In the genomic region with DNA sequence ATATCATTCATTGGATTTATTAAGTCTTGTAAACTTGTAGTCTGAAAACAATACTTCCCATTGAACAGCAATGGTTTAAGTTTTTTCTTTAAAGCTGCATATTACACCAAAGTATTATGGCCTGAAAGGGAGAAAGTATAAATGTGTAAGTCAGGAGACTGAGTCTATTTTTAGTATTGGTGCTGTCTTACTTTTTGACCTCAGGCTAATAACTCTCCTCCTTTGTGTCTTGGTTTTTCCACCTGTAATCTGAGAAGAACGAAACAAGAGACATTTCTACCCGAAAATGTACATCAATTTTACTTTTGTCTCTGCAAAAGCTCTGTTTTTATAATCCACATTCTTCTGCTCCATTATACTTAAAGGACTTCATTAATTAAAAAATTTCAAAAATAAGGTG, we compare ENCODE assay signal across 31 cellular contexts.
"Had no signal": no experiment of that assay in that cellular context is flagged by ENCODE, and none has a peak within 500 bp of the region (broad histone marks: within the 10 kb centered on the region; RNA-seq: fewer than 3 reads in every experiment).

No MANE protein-coding gene starts in this region.

- H3K4me3 Mint-ChIP-seq: activated CD4-positive, alpha-beta memory T cell treated with anti-CD3 and anti-CD28 coated beads for 36 hours; activated CD4-positive, alpha-beta T cell treated with anti-CD3 and anti-CD28 coated beads for 36 hours; activated CD4-positive, alpha-beta T cell treated with anti-CD3 and anti-CD28 coated beads, Interleukin-2, amount 10 ng/mL, durations not matched to agents 24 days and 14 days; activated CD8-positive, alpha-beta memory T cell treated with anti-CD3 and anti-CD28 coated beads, Interleukin-2, amount 10 ng/mL, durations not matched to agents 7 days and 5 days; activated CD8-positive, alpha-beta T cell treated with anti-CD3 and anti-CD28 coated beads, Interleukin-2, amount 10 ng/mL, durations not matched to agents 7 days and 5 days; activated naive CD4-positive, alpha-beta T cell treated with anti-CD3 and anti-CD28 coated beads for 36 hours; activated naive CD4-positive, alpha-beta T cell treated with anti-CD3 and anti-CD28 coated beads, Interleukin-2, amount 50 U/mL, for 24 hours; activated naive CD8-positive, alpha-beta T cell treated with anti-CD3 and anti-CD28 coated beads for 36 hours; activated naive CD8-positive, alpha-beta T cell treated with anti-CD3 and anti-CD28 coated beads, Interleukin-2, amount 50 U/mL, for 24 hours; activated T-helper 1 cell treated with anti-CD3 and anti-CD28 coated beads, Interleukin-12 subunit alpha, Interleukin-12 subunit beta, Interleukin-2, Interleukin-4 antibody, amounts not matched to agents 30 ng/mL and 10 ng/mL and 1 ng/mL, durations not matched to agents 14 hours and 24 hours and 36 hours; effector memory CD8-positive, alpha-beta T cell had no signal

- H3K9me3 Mint-ChIP-seq: activated CD4-positive, alpha-beta memory T cell treated with anti-CD3 and anti-CD28 coated beads for 36 hours; activated CD4-positive, alpha-beta T cell treated with anti-CD3 and anti-CD28 coated beads, Interleukin-2, amount 10 ng/mL, durations not matched to agents 24 days and 14 days; activated naive CD4-positive, alpha-beta T cell treated with anti-CD3 and anti-CD28 coated beads for 36 hours; activated naive CD4-positive, alpha-beta T cell treated with anti-CD3 and anti-CD28 coated beads, Interleukin-2, amount 50 U/mL, for 24 hours; activated naive CD8-positive, alpha-beta T cell treated with anti-CD3 and anti-CD28 coated beads for 36 hours; activated naive CD8-positive, alpha-beta T cell treated with anti-CD3 and anti-CD28 coated beads, Interleukin-2, amount 50 U/mL, for 24 hours; activated T-helper 1 cell treated with anti-CD3 and anti-CD28 coated beads, Interleukin-12 subunit alpha, Interleukin-12 subunit beta, Interleukin-2, Interleukin-4 antibody, amounts not matched to agents 30 ng/mL and 10 ng/mL and 1 ng/mL, durations not matched to agents 14 hours and 24 hours and 36 hours; activated T-helper 2 cell treated with anti-CD3 and anti-CD28 coated beads, Interferon-gamma antibody, Interleukin-2, Interleukin-4, amounts not matched to agents 10 μg/mL and 5 μg/mL and 100 μg/mL, durations not matched to agents 14 hours and 24 hours and 36 hours; effector memory CD8-positive, alpha-beta T cell had no signal

- H3K27me3 Mint-ChIP-seq: activated CD4-positive, alpha-beta memory T cell treated with anti-CD3 and anti-CD28 coated beads for 36 hours; activated CD4-positive, alpha-beta T cell treated with anti-CD3 and anti-CD28 coated beads for 36 hours; activated CD4-positive, alpha-beta T cell treated with anti-CD3 and anti-CD28 coated beads, Interleukin-2, amount 10 ng/mL, durations not matched to agents 24 days and 14 days; activated CD8-positive, alpha-beta memory T cell treated with anti-CD3 and anti-CD28 coated beads, Interleukin-2, amount 10 ng/mL, durations not matched to agents 7 days and 5 days; activated naive CD4-positive, alpha-beta T cell treated with anti-CD3 and anti-CD28 coated beads, Interleukin-2, amount 50 U/mL, for 24 hours; activated naive CD8-positive, alpha-beta T cell treated with anti-CD3 and anti-CD28 coated beads for 36 hours; activated naive CD8-positive, alpha-beta T cell treated with anti-CD3 and anti-CD28 coated beads, Interleukin-2, amount 50 U/mL, for 24 hours; effector memory CD8-positive, alpha-beta T cell had no signal

- H3K36me3 Mint-ChIP-seq: activated CD4-positive, alpha-beta memory T cell treated with anti-CD3 and anti-CD28 coated beads for 36 hours had no signal

- DNase-seq: activated CD4-positive, alpha-beta memory T cell treated with anti-CD3 and anti-CD28 coated beads for 36 hours; activated CD4-positive, alpha-beta T cell treated with anti-CD3 and anti-CD28 coated beads for 36 hours; activated CD4-positive, alpha-beta T cell treated with anti-CD3 and anti-CD28 coated beads, Interleukin-2, amount 10 ng/mL, durations not matched to agents 24 days and 14 days; activated CD4-positive, CD25-positive, alpha-beta regulatory T cell; activated CD4-positive, CD25-positive, alpha-beta regulatory T cell treated with anti-CD3 and anti-CD28 coated beads, Interleukin-2, amount 50 U/mL, for 72 hours; activated CD8-positive, alpha-beta memory T cell treated with anti-CD3 and anti-CD28 coated beads, Interleukin-2, amount 10 ng/mL, durations not matched to agents 7 days and 5 days; activated CD8-positive, alpha-beta memory T cell treated with anti-CD3 and anti-CD28 coated beads, Interleukin-2, amount 50 U/mL, for 4 hours; activated CD8-positive, alpha-beta T cell treated with anti-CD3 and anti-CD28 coated beads, Interleukin-2, amount 10 ng/mL, durations not matched to agents 7 days and 5 days; activated effector memory CD4-positive, alpha-beta T cell treated with anti-CD3 and anti-CD28 coated beads, Interleukin-2, amount 50 U/mL, for 16 hours; activated naive CD4-positive, alpha-beta T cell treated with anti-CD3 and anti-CD28 coated beads for 36 hours; activated naive CD8-positive, alpha-beta T cell treated with anti-CD3 and anti-CD28 coated beads for 36 hours; activated naive CD8-positive, alpha-beta T cell treated with anti-CD3 and anti-CD28 coated beads, Interleukin-2, amount 50 U/mL, for 24 hours; activated T-cell treated with anti-CD3 and anti-CD28 coated beads, Interleukin-2, amount 50 U/mL, for 1 hour; activated T-cell treated with anti-CD3 and anti-CD28 coated beads, Interleukin-2, amount 50 U/mL, for 48 hours; adrenal gland; amygdala; aorta; body of pancreas; caudate nucleus; cortex of kidney; dermis blood vessel endothelial cell; effector CD4-positive, alpha-beta T cell; effector memory CD8-positive, alpha-beta T cell; erythroblast; foreskin keratinocyte; T-helper 2 cell had no signal

- H3K27ac Mint-ChIP-seq: activated CD4-positive, alpha-beta memory T cell treated with anti-CD3 and anti-CD28 coated beads for 36 hours; activated CD4-positive, alpha-beta T cell treated with anti-CD3 and anti-CD28 coated beads for 36 hours; activated CD4-positive, alpha-beta T cell treated with anti-CD3 and anti-CD28 coated beads, Interleukin-2, amount 10 ng/mL, durations not matched to agents 24 days and 14 days; activated CD8-positive, alpha-beta memory T cell treated with anti-CD3 and anti-CD28 coated beads, Interleukin-2, amount 10 ng/mL, durations not matched to agents 7 days and 5 days; activated CD8-positive, alpha-beta T cell treated with anti-CD3 and anti-CD28 coated beads, Interleukin-2, amount 10 ng/mL, durations not matched to agents 7 days and 5 days; activated naive CD4-positive, alpha-beta T cell treated with anti-CD3 and anti-CD28 coated beads for 36 hours; activated naive CD4-positive, alpha-beta T cell treated with anti-CD3 and anti-CD28 coated beads, Interleukin-2, amount 50 U/mL, for 24 hours; activated naive CD8-positive, alpha-beta T cell treated with anti-CD3 and anti-CD28 coated beads for 36 hours; activated naive CD8-positive, alpha-beta T cell treated with anti-CD3 and anti-CD28 coated beads, Interleukin-2, amount 50 U/mL, for 24 hours; activated T-helper 1 cell treated with anti-CD3 and anti-CD28 coated beads, Interleukin-12 subunit alpha, Interleukin-12 subunit beta, Interleukin-2, Interleukin-4 antibody, amounts not matched to agents 30 ng/mL and 10 ng/mL and 1 ng/mL, durations not matched to agents 14 hours and 24 hours and 36 hours; activated T-helper 2 cell treated with anti-CD3 and anti-CD28 coated beads, Interferon-gamma antibody, Interleukin-2, Interleukin-4, amounts not matched to agents 10 μg/mL and 5 μg/mL and 100 μg/mL, durations not matched to agents 14 hours and 24 hours and 36 hours; effector memory CD8-positive, alpha-beta T cell had no signal

- H3K9me3 ChIP-seq: adrenal gland, body of pancreas, esophagus muscularis mucosa, gastroesophageal sphincter had no signal

- H3K27me3 ChIP-seq: adrenal gland, body of pancreas, esophagus muscularis mucosa, foreskin keratinocyte, gastroesophageal sphincter had no signal

- H3K4me3 ChIP-seq: adrenal gland, body of pancreas, esophagus muscularis mucosa, gastroesophageal sphincter had no signal

- ATAC-seq: activated CD4-positive, alpha-beta T cell treated with anti-CD3 and anti-CD28 coated beads for 36 hours; activated CD8-positive, alpha-beta memory T cell treated with anti-CD3 and anti-CD28 coated beads, Interleukin-2, amount 10 ng/mL, durations not matched to agents 7 days and 5 days; activated CD8-positive, alpha-beta T cell treated with anti-CD3 and anti-CD28 coated beads, Interleukin-2, amount 10 ng/mL, durations not matched to agents 7 days and 5 days; activated naive CD8-positive, alpha-beta T cell treated with anti-CD3 and anti-CD28 coated beads, Interleukin-2, amount 50 U/mL, for 24 hours; body of pancreas; effector memory CD8-positive, alpha-beta T cell; foreskin keratinocyte; gastroesophageal sphincter had no signal

- H3K27ac ChIP-seq: adrenal gland, body of pancreas, esophagus muscularis mucosa, foreskin keratinocyte, gastroesophageal sphincter had no signal
